13 cellular contexts compared by ENCODE assay signal in the genomic region with DNA sequence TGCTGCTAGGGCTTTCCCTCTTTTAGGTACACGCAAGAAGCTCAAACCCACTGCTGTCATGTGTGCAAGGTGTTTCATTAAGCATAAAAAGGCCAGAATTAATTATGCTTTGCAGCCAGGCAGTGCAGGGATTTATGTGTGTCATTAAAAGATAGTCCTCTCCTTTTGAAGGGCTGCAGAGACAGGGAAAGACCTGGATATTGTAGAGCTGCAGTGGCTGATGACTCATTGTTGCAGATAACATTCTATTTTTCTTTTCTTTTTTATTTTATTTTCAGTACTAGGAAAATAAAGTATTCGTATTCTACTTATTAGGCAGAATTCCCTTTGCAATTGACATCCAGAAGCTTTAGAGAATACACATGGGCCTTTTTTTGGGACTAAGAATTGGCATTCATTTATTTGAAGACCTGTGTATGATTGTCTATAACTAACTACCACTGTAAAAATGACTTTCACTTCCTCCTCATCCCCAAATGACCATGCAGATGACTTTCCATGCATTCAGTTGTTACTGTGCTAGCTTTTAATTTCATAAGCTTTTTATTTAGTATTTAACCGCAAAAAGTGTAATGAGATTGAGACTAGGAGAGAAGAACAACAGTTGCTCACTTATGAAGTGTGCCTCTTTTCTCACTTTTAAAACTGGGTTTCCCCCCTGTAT.
DNase-seq lines count a peak whose midpoint lies in the region; ATAC-seq and TF ChIP-seq lines count a peak whose summit lies in the region.
"Had no signal": no experiment of that assay in that cellular context is flagged by ENCODE, and none has a peak within 500 bp of the region (broad histone marks: within the 10 kb centered on the region; RNA-seq: fewer than 3 reads in every experiment).

No MANE protein-coding gene starts in this region.

- H3K4me2 ChIP-seq in fibroblast of lung (ENCODE audit: extremely low read depth, insufficient read depth, low read length): peak overlapping the region; percentile 72
- H3K4me2 ChIP-seq in skeletal muscle satellite cell (ENCODE audit: low read length): peak overlapping the region; percentile 1

- peaks cover 7% of the 10 kb centered on the region for H3K79me2 ChIP-seq in fibroblast of lung (ENCODE audit: control insufficient read depth, insufficient read depth, low read length)
- H3K79me2 ChIP-seq: hepatocyte had no signal

- H3K9ac ChIP-seq in fibroblast of lung (ENCODE audit: insufficient read depth, low read length) (no peak overlapping the region), skeletal muscle satellite cell (ENCODE audit: low read depth, low read length) (no peak overlapping the region)

- H2AFZ ChIP-seq in fibroblast of lung (ENCODE audit: low read length): no peak overlapping the region
- H2AFZ ChIP-seq: hepatocyte had no signal

- H3K9me3 ChIP-seq in fibroblast of lung (ENCODE audit: control insufficient read depth, insufficient read depth, low read depth, low read length) (no peaks in the 10 kb centered on the region), skeletal muscle satellite cell (replicated peaks; ENCODE audit: low read length) (no peaks in the 10 kb centered on the region)

- ATAC-seq in GM18520 (IDR thresholded peaks at IDR 0.05; ENCODE audit: unreplicated experiment) (no peak), HG02678 (IDR thresholded peaks at IDR 0.05; ENCODE audit: unreplicated experiment) (no peak)

- H3K36me3 ChIP-seq in fibroblast of lung (ENCODE audit: control insufficient read depth, insufficient read depth, low read length) (no peaks in the 10 kb centered on the region), skeletal muscle satellite cell (ENCODE audit: insufficient read depth, low read length) (peaks cover 9% of the 10 kb centered on the region)

- no peaks in the 10 kb centered on the region for H3K27me3 ChIP-seq in fibroblast of lung (ENCODE audit: control insufficient read depth, insufficient read depth, low read length)
- H3K27me3 ChIP-seq in skeletal muscle satellite cell (ENCODE audit: control insufficient read depth, insufficient read depth, low read length): no peaks in the 10 kb centered on the region
- H3K27me3 ChIP-seq: hepatocyte had no signal

- H3K4me1 ChIP-seq in fibroblast of lung (ENCODE audit: control insufficient read depth, extremely low read depth, insufficient read depth, low read length) (no peaks in the 10 kb centered on the region), skeletal muscle satellite cell (ENCODE audit: control insufficient read depth, insufficient read depth, low read length) (peaks cover 22% of the 10 kb centered on the region)

- H4K20me1 ChIP-seq in fibroblast of lung (ENCODE audit: control insufficient read depth, extremely low read depth, insufficient read depth, low read length): no peaks in the 10 kb centered on the region

- no peak for TF ChIP-seq CTCF in fibroblast of lung (conservative IDR thresholded peaks at IDR 0.05 in 1 of 2, IDR thresholded peaks at IDR 0.05 in 1 of 2; ENCODE audit: low read depth in 1 of 2, low read length in 2 of 2)

- H3K27ac ChIP-seq in fibroblast of lung (ENCODE audit: insufficient read depth, low read length): no peak overlapping the region
- H3K27ac ChIP-seq: hepatocyte had no signal

- DNase-seq in NCI-H1092 treated with DMSO at 0.1 percent for 48 hours (lab: John Stamatoyannopoulos, UW): peak; percentile 23
- no peak for DNase-seq in NCI-H1092 (lab: John Stamatoyannopoulos, UW)
- DNase-seq in MV-4-11 (lab: John Stamatoyannopoulos, UW): peak; percentile 52
- DNase-seq in fibroblast of lung (ENCODE audit: low read depth in 2 of 2): peak; percentile 15 to 44
- no peak for DNase-seq in NCI-H2227 (lab: John Stamatoyannopoulos, UW; ENCODE audit: unreplicated experiment)
- DNase-seq: activated T-cell treated with anti-CD3 and anti-CD28 coated beads, Interleukin-2, amount 50 U/mL, for 1 hour; GF-D8; KBM-7; substantia nigra had no signal

- H3K4me3 ChIP-seq in fibroblast of lung (replicated peaks in 1 of 4; ENCODE audit: control extremely low read depth in 1 of 4, insufficient read depth in 1 of 4, low read depth in 3 of 4, low read length in 4 of 4): no peak overlapping the region
- no peak overlapping the region for H3K4me3 ChIP-seq in skeletal muscle satellite cell (ENCODE audit: low read length)
- H3K4me3 ChIP-seq: hepatocyte had no signal

Comparison
In these comparisons a context has a peak if more than half of its experiments do, and no peak if none do; other contexts are left out.
1. DNase-seq: peak in NCI-H1092 treated with DMSO at 0.1 percent for 48 hours (single experiment), MV-4-11 (single experiment) and fibroblast of lung (2 of 2); none in NCI-H1092 (single experiment) and NCI-H2227 (single experiment).